ENCODE assay signal across 1 cellular context in genomic region chr6:57301755-57302154, GRCh38.
TF ChIP-seq lines count a peak whose summit lies in the region.

No MANE protein-coding gene starts in this region.

TF ChIP-seq in GM23338, 12 proteins besides CTCF, POLR2A, EP300 and RAD21 (continued from another document):
- TF ChIP-seq ZNF462 (CRISPR knock-in tag; IDR thresholded peaks at IDR 0.05) = no peak
